ENCODE assay signal across 1 cellular context in genomic region chrX:51144828-51145442, GRCh38.
TF ChIP-seq lines count a peak whose summit lies in the region.

No MANE protein-coding gene starts in this region.

TF ChIP-seq in SK-N-SH treated with all-trans-retinoic acid at 6 μM for 48 hours, 23 proteins besides CTCF, POLR2A, EP300 and RAD21 (continued from another document):
- TF ChIP-seq POU6F1 (CRISPR knock-in tag; IDR thresholded peaks at IDR 0.05; ENCODE audit: borderline replicate concordance, low read depth): no peak
- TF ChIP-seq, protein P1, sequence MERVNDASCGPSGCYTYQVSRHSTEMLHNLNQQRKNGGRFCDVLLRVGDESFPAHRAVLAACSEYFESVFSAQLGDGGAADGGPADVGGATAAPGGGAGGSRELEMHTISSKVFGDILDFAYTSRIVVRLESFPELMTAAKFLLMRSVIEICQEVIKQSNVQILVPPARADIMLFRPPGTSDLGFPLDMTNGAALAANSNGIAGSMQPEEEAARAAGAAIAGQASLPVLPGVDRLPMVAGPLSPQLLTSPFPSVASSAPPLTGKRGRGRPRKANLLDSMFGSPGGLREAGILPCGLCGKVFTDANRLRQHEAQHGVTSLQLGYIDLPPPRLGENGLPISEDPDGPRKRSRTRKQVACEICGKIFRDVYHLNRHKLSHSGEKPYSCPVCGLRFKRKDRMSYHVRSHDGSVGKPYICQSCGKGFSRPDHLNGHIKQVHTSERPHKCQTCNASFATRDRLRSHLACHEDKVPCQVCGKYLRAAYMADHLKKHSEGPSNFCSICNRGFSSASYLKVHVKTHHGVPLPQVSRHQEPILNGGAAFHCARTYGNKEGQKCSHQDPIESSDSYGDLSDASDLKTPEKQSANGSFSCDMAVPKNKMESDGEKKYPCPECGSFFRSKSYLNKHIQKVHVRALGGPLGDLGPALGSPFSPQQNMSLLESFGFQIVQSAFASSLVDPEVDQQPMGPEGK (CRISPR knock-in tag; IDR thresholded peaks at IDR 0.05; ENCODE audit: borderline replicate concordance): no peak
